ENCODE assay signal across 9 cellular contexts in the genomic region with DNA sequence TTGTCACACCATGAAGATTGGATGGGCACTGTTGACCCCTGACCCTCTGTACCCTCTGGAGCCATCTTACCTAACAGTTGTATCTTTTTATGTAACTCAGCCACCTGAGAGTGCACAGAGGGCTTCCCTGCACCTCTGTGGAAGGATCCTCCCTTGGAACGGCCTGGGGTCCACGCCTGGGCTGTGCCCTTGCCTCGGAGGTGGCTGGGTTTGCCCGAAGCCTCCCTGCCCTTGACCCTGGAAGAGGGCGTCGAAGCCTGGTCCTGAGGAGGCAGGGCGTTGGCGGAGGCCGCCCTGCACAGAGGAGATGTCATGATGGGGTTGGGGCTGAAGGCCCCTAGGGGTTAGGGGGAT. TPM values are rescaled to one million over a fixed set of nuclear protein-coding genes. Genes with fewer than 3 reads are reported as not detected.
A peak's percentile ranks its signal among the peaks of the same experiment; 100 is the strongest.
DNase-seq lines count a peak whose midpoint lies in the region; ATAC-seq and TF ChIP-seq lines count a peak whose summit lies in the region.
"Had no signal": no experiment of that assay in that cellular context is flagged by ENCODE, and none has a peak within 500 bp of the region (broad histone marks: within the 10 kb centered on the region; RNA-seq: fewer than 3 reads in every experiment).

No MANE protein-coding gene starts in this region.

- H3K27ac ChIP-seq in upper lobe of left lung, result peak overlapping the region; percentile 65 to 88 (median 86)

- intact Hi-C loops in activated T-helper 2 cell treated with anti-CD3 and anti-CD28 coated beads, Interferon-gamma antibody, Interleukin-2, Interleukin-4, amounts not matched to agents 10 μg/mL and 5 μg/mL and 100 μg/mL, durations not matched to agents 14 hours and 24 hours and 36 hours (cut with micrococcal nuclease), result loop anchor here (1.0 to 2.0 kb wide), 7 partner anchors 48 to 563 kb away; partner anchors contain the start of genes CARM1, ECSIT, SWSAP1 and ZNF653

- H3K4me1 ChIP-seq in upper lobe of left lung, result peaks cover 13 to 21% (median 16%) of the 10 kb centered on the region in 4 donors

- peaks cover 32% of the 10 kb centered on the region for H3K36me3 Mint-ChIP-seq in activated T-helper 2 cell treated with anti-CD3 and anti-CD28 coated beads, Interferon-gamma antibody, Interleukin-2, Interleukin-4, amounts not matched to agents 10 μg/mL and 5 μg/mL and 100 μg/mL, durations not matched to agents 14 hours and 24 hours and 36 hours (ENCODE audit: low read depth)

- no peak for DNase-seq in activated T-helper 2 cell treated with anti-CD3 and anti-CD28 coated beads, Interferon-gamma antibody, Interleukin-2, Interleukin-4, amounts not matched to agents 10 μg/mL and 5 μg/mL and 100 μg/mL, durations not matched to agents 14 hours and 24 hours and 36 hours (ENCODE audit: low spot score)
- DNase-seq in left lobe of liver (ENCODE audit: low spot score), result no peak
- peak in 1 of 2 donors; percentile 81 for DNase-seq in upper lobe of left lung
- no peak for DNase-seq in NCI-H2029 (lab: John Stamatoyannopoulos, UW)
- no peak for DNase-seq in stimulated activated CD4-positive, alpha-beta T cell treated with anti-CD3 and anti-CD28 coated beads, Interleukin-4, amount 100 ng/mL, for 24 hours

- peak overlapping the region; percentile 96 for H3K4me3 Mint-ChIP-seq in activated T-helper 2 cell treated with anti-CD3 and anti-CD28 coated beads, Interferon-gamma antibody, Interleukin-2, Interleukin-4, amounts not matched to agents 10 μg/mL and 5 μg/mL and 100 μg/mL, durations not matched to agents 14 hours and 24 hours and 36 hours (ENCODE audit: low read depth)

- WGBS in upper lobe of left lung, 2 donors, result 7% methylated on average over 8 of the region's 9 CpGs; no CpG with 5 or more reads in 1 of the 2 donors

- no peaks in the 10 kb centered on the region for H3K27me3 ChIP-seq in upper lobe of left lung

- TF ChIP-seq EP300 in upper lobe of left lung (IDR thresholded peaks at IDR 0.05), result no peak

- H3K27me3 Mint-ChIP-seq in activated T-helper 2 cell treated with anti-CD3 and anti-CD28 coated beads, Interferon-gamma antibody, Interleukin-2, Interleukin-4, amounts not matched to agents 10 μg/mL and 5 μg/mL and 100 μg/mL, durations not matched to agents 14 hours and 24 hours and 36 hours (ENCODE audit: low read depth), result no peaks in the 10 kb centered on the region

- ATAC-seq in HG02759 (IDR thresholded peaks at IDR 0.05; ENCODE audit: unreplicated experiment), result peak; percentile 16
- peak; percentile 4 for ATAC-seq in left lobe of liver
- ATAC-seq in upper lobe of left lung (ENCODE audit: low FRiP score in 2 of 2), result peak; percentile 9 to 20
- ATAC-seq in GM18517 (IDR thresholded peaks at IDR 0.05; ENCODE audit: unreplicated experiment), result no peak

- peak overlapping the region; percentile 61; the same call in 1 of the 2 replicates for H3K4me3 ChIP-seq in GM08714 (ENCODE audit: low read length)
- H3K4me3 ChIP-seq in upper lobe of left lung, result peak overlapping the region in 3 of 4 donors; percentile 76 to 90 (median 79)

- peaks cover 7% of the 10 kb centered on the region for H3K4me1 Mint-ChIP-seq in activated T-helper 2 cell treated with anti-CD3 and anti-CD28 coated beads, Interferon-gamma antibody, Interleukin-2, Interleukin-4, amounts not matched to agents 10 μg/mL and 5 μg/mL and 100 μg/mL, durations not matched to agents 14 hours and 24 hours and 36 hours (ENCODE audit: low read depth)

- no peak overlapping the region for H3K27ac Mint-ChIP-seq in activated T-helper 2 cell treated with anti-CD3 and anti-CD28 coated beads, Interferon-gamma antibody, Interleukin-2, Interleukin-4, amounts not matched to agents 10 μg/mL and 5 μg/mL and 100 μg/mL, durations not matched to agents 14 hours and 24 hours and 36 hours

- peaks cover 9 to 29% (median 25%) of the 10 kb centered on the region in 4 donors for H3K36me3 ChIP-seq in upper lobe of left lung

- no peaks in the 10 kb centered on the region for H3K9me3 Mint-ChIP-seq in activated T-helper 2 cell treated with anti-CD3 and anti-CD28 coated beads, Interferon-gamma antibody, Interleukin-2, Interleukin-4, amounts not matched to agents 10 μg/mL and 5 μg/mL and 100 μg/mL, durations not matched to agents 14 hours and 24 hours and 36 hours

- H3K9me3 ChIP-seq in upper lobe of left lung, result no peaks in the 10 kb centered on the region

- TF ChIP-seq POLR2A in upper lobe of left lung (IDR thresholded peaks at IDR 0.05), result no peak

- TF ChIP-seq CTCF in upper lobe of left lung (IDR thresholded peaks at IDR 0.05), result no peak

RNA-seq across cellular contexts. Expression of gene ODAD3, which starts 0.2 kb away (rescaled TPM):
- total RNA-seq in activated T-helper 2 cell treated with anti-CD3 and anti-CD28 coated beads, Interferon-gamma antibody, Interleukin-2, Interleukin-4, amounts not matched to agents 10 μg/mL and 5 μg/mL and 100 μg/mL, durations not matched to agents 14 hours and 24 hours and 36 hours, result 0.37 TPM in 1 of 2 replicates, not detected in the other
- total RNA-seq in left lobe of liver (0.70 TPM), upper lobe of left lung (10 to 100 TPM in 1 of 6 donors, 1 to 10 TPM in 4, under 1 TPM in 1; 0.34 to 11.1 (median 4.1) TPM)
- total RNA-seq: T-helper 2 cell treated with Interferon-gamma antibody and Interleukin-4, amounts not matched to agents 100 ng/mL and 5 ng/mL, for 36 hours had no signal

RNA-seq across cellular contexts. Expression of gene PRKCSH, which starts 0.8 kb away (rescaled TPM):
- 282 and 298 TPM in 2 replicates for total RNA-seq in activated T-helper 2 cell treated with anti-CD3 and anti-CD28 coated beads, Interferon-gamma antibody, Interleukin-2, Interleukin-4, amounts not matched to agents 10 μg/mL and 5 μg/mL and 100 μg/mL, durations not matched to agents 14 hours and 24 hours and 36 hours
- 218 TPM for total RNA-seq in left lobe of liver
- 100 to 1,000 TPM; 124 to 341 (median 187) TPM for total RNA-seq in upper lobe of left lung

RNA-seq across cellular contexts. Expression of gene RGL3, which starts 15.6 kb away (rescaled TPM):
- total RNA-seq in activated T-helper 2 cell treated with anti-CD3 and anti-CD28 coated beads, Interferon-gamma antibody, Interleukin-2, Interleukin-4, amounts not matched to agents 10 μg/mL and 5 μg/mL and 100 μg/mL, durations not matched to agents 14 hours and 24 hours and 36 hours, result not detected in 2 replicates
- total RNA-seq in left lobe of liver (33.4 TPM), upper lobe of left lung (100 to 1,000 TPM in 1 of 6 donors, 10 to 100 TPM in 5; 18.5 to 242 (median 44.6) TPM)
- total RNA-seq: T-helper 2 cell treated with Interferon-gamma antibody and Interleukin-4, amounts not matched to agents 100 ng/mL and 5 ng/mL, for 36 hours had no signal

RNA-seq across cellular contexts. Expression of gene ELAVL3, which starts 46.2 kb away (rescaled TPM):
- 0.84 TPM in 1 of 2 replicates, not detected in the other for total RNA-seq in activated T-helper 2 cell treated with anti-CD3 and anti-CD28 coated beads, Interferon-gamma antibody, Interleukin-2, Interleukin-4, amounts not matched to agents 10 μg/mL and 5 μg/mL and 100 μg/mL, durations not matched to agents 14 hours and 24 hours and 36 hours
- total RNA-seq in left lobe of liver, result not detected
- total RNA-seq in upper lobe of left lung, result under 1 TPM in 1 of 6 donors, not detected in 5; 0.03 TPM

RNA-seq across cellular contexts. Expression of gene EPOR, which starts 50.6 kb away (rescaled TPM):
- 10.3 TPM in 2 replicates for total RNA-seq in activated T-helper 2 cell treated with anti-CD3 and anti-CD28 coated beads, Interferon-gamma antibody, Interleukin-2, Interleukin-4, amounts not matched to agents 10 μg/mL and 5 μg/mL and 100 μg/mL, durations not matched to agents 14 hours and 24 hours and 36 hours
- total RNA-seq in left lobe of liver, result 11.9 TPM
- 10 to 100 TPM in 4 of 6 donors, 1 to 10 TPM in 2; 7.5 to 45.1 (median 15.5) TPM for total RNA-seq in upper lobe of left lung

Comparison
In these comparisons a context has a peak if more than half of its experiments do, and no peak if none do; other contexts are left out.
1. RNA of gene RGL3, which starts 15.6 kb away (total RNA-seq): 18.5 to 242 TPM in upper lobe of left lung and 33.4 TPM in left lobe of liver (single experiment); not detected in activated T-helper 2 cell treated with anti-CD3 and anti-CD28 coated beads, Interferon-gamma antibody, Interleukin-2, Interleukin-4, amounts not matched to agents 10 μg/mL and 5 μg/mL and 100 μg/mL, durations not matched to agents 14 hours and 24 hours and 36 hours; every median in the first group is over 10 times any median in the second.